In genomic region chr6:113006494-113006893, GRCh38 we compare ENCODE assay signal across 36 cellular contexts.
"Had no signal": no experiment of that assay in that cellular context is flagged by ENCODE, and none has a peak within 500 bp of the region (broad histone marks: within the 10 kb centered on the region; RNA-seq: fewer than 3 reads in every experiment).

No MANE protein-coding gene starts in this region.

- H3K4me3 Mint-ChIP-seq: activated CD4-positive, alpha-beta memory T cell treated with anti-CD3 and anti-CD28 coated beads, Interleukin-2, amount 10 ng/mL, durations not matched to agents 7 days and 5 days; activated CD8-positive, alpha-beta memory T cell treated with anti-CD3 and anti-CD28 coated beads, Interleukin-2, amount 10 ng/mL, durations not matched to agents 7 days and 5 days; activated naive CD4-positive, alpha-beta T cell treated with anti-CD3 and anti-CD28 coated beads, Interleukin-2, amount 10 ng/mL, durations not matched to agents 7 days and 5 days; activated naive CD8-positive, alpha-beta T cell; activated naive CD8-positive, alpha-beta T cell treated with anti-CD3 and anti-CD28 coated beads, Interleukin-2, amount 50 U/mL, for 24 hours had no signal

- H3K4me1 Mint-ChIP-seq: activated CD4-positive, alpha-beta memory T cell treated with anti-CD3 and anti-CD28 coated beads, Interleukin-2, amount 10 ng/mL, durations not matched to agents 7 days and 5 days; activated CD8-positive, alpha-beta memory T cell treated with anti-CD3 and anti-CD28 coated beads, Interleukin-2, amount 10 ng/mL, durations not matched to agents 7 days and 5 days; activated naive CD4-positive, alpha-beta T cell treated with anti-CD3 and anti-CD28 coated beads, Interleukin-2, amount 10 ng/mL, durations not matched to agents 7 days and 5 days; activated naive CD8-positive, alpha-beta T cell treated with anti-CD3 and anti-CD28 coated beads, Interleukin-2, amount 50 U/mL, for 24 hours had no signal

- DNase-seq: activated CD4-positive, alpha-beta memory T cell treated with anti-CD3 and anti-CD28 coated beads, Interleukin-2, amount 10 ng/mL, durations not matched to agents 7 days and 5 days; activated CD4-positive, alpha-beta T cell treated with anti-CD3 and anti-CD28 coated beads for 1 hour; activated CD4-positive, alpha-beta T cell treated with anti-CD3 and anti-CD28 coated beads for 48 hours; activated CD4-positive, CD25-positive, alpha-beta regulatory T cell; activated CD8-positive, alpha-beta memory T cell treated with anti-CD3 and anti-CD28 coated beads for 24 hours; activated CD8-positive, alpha-beta memory T cell treated with anti-CD3 and anti-CD28 coated beads, Interleukin-2, amount 10 ng/mL, durations not matched to agents 7 days and 5 days; activated CD8-positive, alpha-beta memory T cell treated with anti-CD3 and anti-CD28 coated beads, Interleukin-2, amount 50 U/mL, for 48 hours; activated effector memory CD4-positive, alpha-beta T cell treated with Interleukin-2 at 50 U/mL for 16 hours; activated naive CD4-positive, alpha-beta T cell treated with anti-CD3 and anti-CD28 coated beads, Interleukin-2, amount 10 ng/mL, durations not matched to agents 7 days and 5 days; activated naive CD8-positive, alpha-beta T cell treated with anti-CD3 and anti-CD28 coated beads, Interleukin-2, amount 50 U/mL, for 24 hours; activated T-cell treated with anti-CD3 and anti-CD28 coated beads, Interleukin-2, amount 50 U/mL, for 48 hours; amniotic stem cell; aorta; brain microvascular endothelial cell; central memory CD4-positive, alpha-beta T cell; MM.1S; MV-4-11; NCI-H1092; NCI-H1436 treated with DMSO at 0.1 percent for 48 hours; NCI-H1694 treated with DMSO at 0.1 percent for 48 hours; NCI-H2029; NCI-H345; NCI-H526; NCI-H748 treated with DMSO at 0.1 percent for 48 hours; NK-92 treated with Interleukin-12 subunit alpha and Interleukin-12 subunit beta, amount 100 ng/mL, for 24 hours; PC-3; SIG-M5; SW 1271; T-helper 1 cell; T-helper 2 cell; T-helper 9 cell had no signal

- H3K27ac Mint-ChIP-seq: activated CD4-positive, alpha-beta memory T cell treated with anti-CD3 and anti-CD28 coated beads, Interleukin-2, amount 10 ng/mL, durations not matched to agents 7 days and 5 days; activated CD8-positive, alpha-beta memory T cell treated with anti-CD3 and anti-CD28 coated beads, Interleukin-2, amount 10 ng/mL, durations not matched to agents 7 days and 5 days; activated naive CD4-positive, alpha-beta T cell treated with anti-CD3 and anti-CD28 coated beads, Interleukin-2, amount 10 ng/mL, durations not matched to agents 7 days and 5 days; activated naive CD8-positive, alpha-beta T cell; activated naive CD8-positive, alpha-beta T cell treated with anti-CD3 and anti-CD28 coated beads, Interleukin-2, amount 50 U/mL, for 24 hours had no signal

- FAIRE-seq: RCC 7860 had no signal

- H3K27ac ChIP-seq: brain microvascular endothelial cell, KMS-11, RWPE1, VCaP had no signal

- H3K9ac ChIP-seq: KMS-11 had no signal

- H3K36me3 Mint-ChIP-seq: activated CD8-positive, alpha-beta memory T cell treated with anti-CD3 and anti-CD28 coated beads, Interleukin-2, amount 10 ng/mL, durations not matched to agents 7 days and 5 days; activated naive CD4-positive, alpha-beta T cell treated with anti-CD3 and anti-CD28 coated beads, Interleukin-2, amount 10 ng/mL, durations not matched to agents 7 days and 5 days; activated naive CD8-positive, alpha-beta T cell had no signal

- H3K27me3 ChIP-seq: brain microvascular endothelial cell had no signal

- H3K9me3 Mint-ChIP-seq: activated naive CD8-positive, alpha-beta T cell treated with anti-CD3 and anti-CD28 coated beads, Interleukin-2, amount 50 U/mL, for 24 hours had no signal

- H3K27me3 Mint-ChIP-seq: activated CD4-positive, alpha-beta memory T cell treated with anti-CD3 and anti-CD28 coated beads, Interleukin-2, amount 10 ng/mL, durations not matched to agents 7 days and 5 days; activated CD8-positive, alpha-beta memory T cell treated with anti-CD3 and anti-CD28 coated beads, Interleukin-2, amount 10 ng/mL, durations not matched to agents 7 days and 5 days; activated naive CD4-positive, alpha-beta T cell treated with anti-CD3 and anti-CD28 coated beads, Interleukin-2, amount 10 ng/mL, durations not matched to agents 7 days and 5 days; activated naive CD8-positive, alpha-beta T cell; activated naive CD8-positive, alpha-beta T cell treated with anti-CD3 and anti-CD28 coated beads, Interleukin-2, amount 50 U/mL, for 24 hours had no signal

- H3K36me3 ChIP-seq: brain microvascular endothelial cell had no signal

- H3K4me2 ChIP-seq: KMS-11 had no signal
